ENCODE assay signal across 26 cellular contexts in genomic region chr5:179191506-179192184, GRCh38.
"Had no signal": no experiment of that assay in that cellular context is flagged by ENCODE, and none has a peak within 500 bp of the region (broad histone marks: within the 10 kb centered on the region; RNA-seq: fewer than 3 reads in every experiment).

No MANE protein-coding gene starts in this region.

- H3K27ac Mint-ChIP-seq: activated CD4-positive, alpha-beta T cell treated with anti-CD3 and anti-CD28 coated beads, Interleukin-2, amount 10 ng/mL, durations not matched to agents 7 days and 5 days; activated CD8-positive, alpha-beta memory T cell treated with anti-CD3 and anti-CD28 coated beads, Interleukin-2, amount 10 ng/mL, durations not matched to agents 7 days and 5 days; activated CD8-positive, alpha-beta T cell treated with anti-CD3 and anti-CD28 coated beads for 36 hours; activated naive CD4-positive, alpha-beta T cell treated with anti-CD3 and anti-CD28 coated beads, Interleukin-2, amount 50 U/mL, for 24 hours; effector memory CD8-positive, alpha-beta T cell; immature natural killer cell; memory B cell; nephron; T-helper 1 cell treated with Interleukin-12 subunit alpha and Interleukin-12 subunit beta and Interleukin-4 antibody, amounts not matched to agents 30 μg/mL and 1 μg/mL, for 36 hours; type B pancreatic cell had no signal

- H3K36me3 Mint-ChIP-seq: activated CD8-positive, alpha-beta memory T cell treated with anti-CD3 and anti-CD28 coated beads, Interleukin-2, amount 10 ng/mL, durations not matched to agents 7 days and 5 days; activated naive CD4-positive, alpha-beta T cell treated with anti-CD3 and anti-CD28 coated beads, Interleukin-2, amount 50 U/mL, for 24 hours; immature natural killer cell; memory B cell; type B pancreatic cell had no signal

- ATAC-seq: activated CD4-positive, CD25-positive, alpha-beta regulatory T cell treated with anti-CD3 and anti-CD28 coated beads, Interleukin-2, amount 50 U/mL, for 24 hours; activated CD8-positive, alpha-beta memory T cell treated with anti-CD3 and anti-CD28 coated beads, Interleukin-2, amount 10 ng/mL, durations not matched to agents 7 days and 5 days; activated CD8-positive, alpha-beta T cell treated with anti-CD3 and anti-CD28 coated beads for 36 hours; effector memory CD8-positive, alpha-beta T cell; esophagus mucosa; left ventricle myocardium superior had no signal

- H3K4me3 ChIP-seq: breast epithelium, colonic mucosa, dorsolateral prefrontal cortex, hepatocyte, thoracic aorta, vagina had no signal

- H3K27ac ChIP-seq: breast epithelium, colonic mucosa, dorsolateral prefrontal cortex, hepatocyte, thoracic aorta, vagina had no signal

- H3K4me2 ChIP-seq: hepatocyte had no signal

- H2AFZ ChIP-seq: hepatocyte had no signal

- H3K4me3 Mint-ChIP-seq: activated CD4-positive, alpha-beta T cell treated with anti-CD3 and anti-CD28 coated beads, Interleukin-2, amount 10 ng/mL, durations not matched to agents 7 days and 5 days; activated CD8-positive, alpha-beta memory T cell treated with anti-CD3 and anti-CD28 coated beads, Interleukin-2, amount 10 ng/mL, durations not matched to agents 7 days and 5 days; activated CD8-positive, alpha-beta T cell treated with anti-CD3 and anti-CD28 coated beads for 36 hours; activated naive CD4-positive, alpha-beta T cell treated with anti-CD3 and anti-CD28 coated beads, Interleukin-2, amount 50 U/mL, for 24 hours; central memory CD8-positive, alpha-beta T cell; effector memory CD8-positive, alpha-beta T cell; immature natural killer cell; memory B cell; nephron; T-helper 1 cell treated with Interleukin-12 subunit alpha and Interleukin-12 subunit beta and Interleukin-4 antibody, amounts not matched to agents 30 μg/mL and 1 μg/mL, for 36 hours; type B pancreatic cell had no signal

- H3K36me3 ChIP-seq: breast epithelium, colonic mucosa, thoracic aorta, vagina had no signal

- DNase-seq: activated CD4-positive, alpha-beta T cell treated with anti-CD3 and anti-CD28 coated beads, Interleukin-2, amount 10 ng/mL, durations not matched to agents 7 days and 5 days; activated CD8-positive, alpha-beta memory T cell treated with anti-CD3 and anti-CD28 coated beads, Interleukin-2, amount 10 ng/mL, durations not matched to agents 7 days and 5 days; activated CD8-positive, alpha-beta T cell treated with anti-CD3 and anti-CD28 coated beads for 36 hours; activated gamma-delta T cell treated with Interleukin-2 at 50 U/mL for 16 hours; colonic mucosa; effector memory CD8-positive, alpha-beta T cell; foreskin melanocyte; immature natural killer cell; left ventricle myocardium superior; nucleus accumbens; stimulated activated CD4-positive, alpha-beta T cell treated with anti-CD3 and anti-CD28 coated beads, Interleukin-4, amount 100 ng/mL, for 24 hours; stimulated activated naive CD4-positive, alpha-beta T cell treated with Interleukin-2 at 50 U/mL for 16 hours; T1000 had no signal

- H3K27me3 Mint-ChIP-seq: activated CD4-positive, alpha-beta T cell treated with anti-CD3 and anti-CD28 coated beads, Interleukin-2, amount 10 ng/mL, durations not matched to agents 7 days and 5 days; activated CD8-positive, alpha-beta memory T cell treated with anti-CD3 and anti-CD28 coated beads, Interleukin-2, amount 10 ng/mL, durations not matched to agents 7 days and 5 days; activated CD8-positive, alpha-beta T cell treated with anti-CD3 and anti-CD28 coated beads for 36 hours; activated naive CD4-positive, alpha-beta T cell treated with anti-CD3 and anti-CD28 coated beads, Interleukin-2, amount 50 U/mL, for 24 hours; type B pancreatic cell had no signal

- H3K4me1 ChIP-seq: breast epithelium, colonic mucosa had no signal

- H3K27me3 ChIP-seq: breast epithelium, colonic mucosa, hepatocyte, vagina had no signal

- H3K9me3 ChIP-seq: breast epithelium, colonic mucosa, thoracic aorta, vagina had no signal

- H3K9me3 Mint-ChIP-seq: activated CD4-positive, alpha-beta T cell treated with anti-CD3 and anti-CD28 coated beads, Interleukin-2, amount 10 ng/mL, durations not matched to agents 7 days and 5 days; activated CD8-positive, alpha-beta T cell treated with anti-CD3 and anti-CD28 coated beads for 36 hours; activated naive CD4-positive, alpha-beta T cell treated with anti-CD3 and anti-CD28 coated beads, Interleukin-2, amount 50 U/mL, for 24 hours; central memory CD8-positive, alpha-beta T cell; effector memory CD8-positive, alpha-beta T cell; immature natural killer cell; memory B cell; nephron; T-helper 1 cell treated with Interleukin-12 subunit alpha and Interleukin-12 subunit beta and Interleukin-4 antibody, amounts not matched to agents 30 μg/mL and 1 μg/mL, for 36 hours; type B pancreatic cell had no signal

- H3K4me1 Mint-ChIP-seq: activated CD4-positive, alpha-beta T cell treated with anti-CD3 and anti-CD28 coated beads, Interleukin-2, amount 10 ng/mL, durations not matched to agents 7 days and 5 days; activated CD8-positive, alpha-beta memory T cell treated with anti-CD3 and anti-CD28 coated beads, Interleukin-2, amount 10 ng/mL, durations not matched to agents 7 days and 5 days; activated naive CD4-positive, alpha-beta T cell treated with anti-CD3 and anti-CD28 coated beads, Interleukin-2, amount 50 U/mL, for 24 hours; central memory CD8-positive, alpha-beta T cell; immature natural killer cell; memory B cell had no signal
